ENCODE assay signal across 12 cellular contexts in genomic region chr6:140043357-140043756, GRCh38.
A peak's percentile ranks its signal among the peaks of the same experiment; 100 is the strongest.
DNase-seq lines count a peak whose midpoint lies in the region; ATAC-seq and TF ChIP-seq lines count a peak whose summit lies in the region.
"Had no signal": no experiment of that assay in that cellular context is flagged by ENCODE, and none has a peak within 500 bp of the region (broad histone marks: within the 10 kb centered on the region; RNA-seq: fewer than 3 reads in every experiment).

No MANE protein-coding gene starts in this region.

- CTCF ChIA-PET in activated CD8-positive, alpha-beta memory T cell treated with anti-CD3 and anti-CD28 coated beads, Interleukin-2, amount 10 ng/mL, durations not matched to agents 7 days and 5 days (lab: Charles Lee) = no interaction called here
- CTCF ChIA-PET in CD8-positive, alpha-beta T cell (lab: Charles Lee) = interaction anchor here (1.2 kb wide), 1 partner anchor 11 kb away, joined by 3 read pairs; no protein-coding TSS in a partner anchor

- no peaks in the 10 kb centered on the region for H3K36me3 ChIP-seq in CD8-positive, alpha-beta T cell (ENCODE audit: insufficient read depth, low read length)
- H3K36me3 ChIP-seq: tibial artery had no signal

- POLR2A ChIA-PET in CD8-positive, alpha-beta T cell (lab: Charles Lee) = no interaction called here

- H3K4me1 Mint-ChIP-seq in activated CD8-positive, alpha-beta memory T cell treated with anti-CD3 and anti-CD28 coated beads, Interleukin-2, amount 10 ng/mL, durations not matched to agents 7 days and 5 days = peaks cover 6% of the 10 kb centered on the region
- peaks cover 23% of the 10 kb centered on the region for H3K4me1 Mint-ChIP-seq in stimulated activated effector memory CD8-positive, alpha-beta T cell treated with anti-CD3 and anti-CD28 coated beads, Interleukin-12 subunit alpha, Interleukin-12 subunit beta, amount 100 ng/mL, for 72 hours
- no peaks in the 10 kb centered on the region for H3K4me1 Mint-ChIP-seq in CD8-positive, alpha-beta T cell (ENCODE audit: low read depth)

- no peak for DNase-seq in activated CD8-positive, alpha-beta memory T cell treated with anti-CD3 and anti-CD28 coated beads, Interleukin-2, amount 10 ng/mL, durations not matched to agents 7 days and 5 days
- DNase-seq in activated CD8-positive, alpha-beta memory T cell treated with anti-CD3 and anti-CD28 coated beads for 24 hours = no peak
- DNase-seq in OCI-M1 (lab: John Stamatoyannopoulos, UW) (peak; percentile 74), medulla oblongata (ENCODE audit: extremely low spot score) (no peak)
- DNase-seq in stimulated activated effector memory CD8-positive, alpha-beta T cell treated with anti-CD3 and anti-CD28 coated beads, Interleukin-12 subunit alpha, Interleukin-12 subunit beta, amount 100 ng/mL, for 72 hours (ENCODE audit: low spot score in 2 of 2) = no peak
- DNase-seq in stimulated activated CD4-positive, alpha-beta T cell treated with anti-CD3 and anti-CD28 coated beads, Interleukin-2, amount 100 ng/mL, for 24 hours = no peak
- no peak for DNase-seq in CD8-positive, alpha-beta T cell
- DNase-seq: CD4-positive, alpha-beta memory T cell; tibial artery had no signal

- ATAC-seq in activated CD8-positive, alpha-beta memory T cell treated with anti-CD3 and anti-CD28 coated beads, Interleukin-2, amount 10 ng/mL, durations not matched to agents 7 days and 5 days = peak; percentile 16
- ATAC-seq in esophagus mucosa = peak; percentile 100
- ATAC-seq in stimulated activated effector memory CD8-positive, alpha-beta T cell treated with anti-CD3 and anti-CD28 coated beads, Interleukin-12 subunit alpha, Interleukin-12 subunit beta, amount 100 ng/mL, for 72 hours = peak; percentile 93
- no peak for ATAC-seq in CD8-positive, alpha-beta T cell
- ATAC-seq: WTC11 had no signal

- intact Hi-C loops in CD8-positive, alpha-beta T cell (cut with DNase I, micrococcal nuclease) = no loop called here

- no peak overlapping the region for H3K4me3 ChIP-seq in CD8-positive, alpha-beta T cell (ENCODE audit: low read depth, low read length)
- H3K4me3 ChIP-seq: tibial artery had no signal

- TF ChIP-seq CTCF in CD8-positive, alpha-beta T cell (IDR thresholded peaks at IDR 0.05) = no peak

- H3K4me1 ChIP-seq in CD8-positive, alpha-beta T cell (ENCODE audit: insufficient read depth, low read length) = no peaks in the 10 kb centered on the region

- no peak overlapping the region for H3K4me3 Mint-ChIP-seq in activated CD8-positive, alpha-beta memory T cell treated with anti-CD3 and anti-CD28 coated beads, Interleukin-2, amount 10 ng/mL, durations not matched to agents 7 days and 5 days
- H3K4me3 Mint-ChIP-seq in stimulated activated effector memory CD8-positive, alpha-beta T cell treated with anti-CD3 and anti-CD28 coated beads, Interleukin-12 subunit alpha, Interleukin-12 subunit beta, amount 100 ng/mL, for 72 hours = no peak overlapping the region
- H3K4me3 Mint-ChIP-seq in CD8-positive, alpha-beta T cell = no peak overlapping the region
- H3K4me3 Mint-ChIP-seq: CD4-positive, alpha-beta memory T cell; IgD-negative memory B cell; WTC11 had no signal

- H3K9me3 Mint-ChIP-seq in activated CD8-positive, alpha-beta memory T cell treated with anti-CD3 and anti-CD28 coated beads, Interleukin-2, amount 10 ng/mL, durations not matched to agents 7 days and 5 days (ENCODE audit: low read depth) = no peaks in the 10 kb centered on the region
- peaks cover 5% of the 10 kb centered on the region for H3K9me3 Mint-ChIP-seq in stimulated activated effector memory CD8-positive, alpha-beta T cell treated with anti-CD3 and anti-CD28 coated beads, Interleukin-12 subunit alpha, Interleukin-12 subunit beta, amount 100 ng/mL, for 72 hours
- H3K9me3 Mint-ChIP-seq in CD8-positive, alpha-beta T cell = no peaks in the 10 kb centered on the region
- H3K9me3 Mint-ChIP-seq: IgD-negative memory B cell, WTC11 had no signal

- no peaks in the 10 kb centered on the region for H3K27me3 ChIP-seq in CD8-positive, alpha-beta T cell (ENCODE audit: insufficient read depth, low read length)
- H3K27me3 ChIP-seq: tibial artery had no signal

- no peaks in the 10 kb centered on the region for H3K36me3 Mint-ChIP-seq in activated CD8-positive, alpha-beta memory T cell treated with anti-CD3 and anti-CD28 coated beads, Interleukin-2, amount 10 ng/mL, durations not matched to agents 7 days and 5 days
- no peaks in the 10 kb centered on the region for H3K36me3 Mint-ChIP-seq in stimulated activated effector memory CD8-positive, alpha-beta T cell treated with anti-CD3 and anti-CD28 coated beads, Interleukin-12 subunit alpha, Interleukin-12 subunit beta, amount 100 ng/mL, for 72 hours
- no peaks in the 10 kb centered on the region for H3K36me3 Mint-ChIP-seq in CD8-positive, alpha-beta T cell
- H3K36me3 Mint-ChIP-seq: CD4-positive, alpha-beta memory T cell; IgD-negative memory B cell; WTC11 had no signal

- peaks cover 3% of the 10 kb centered on the region for H3K27me3 Mint-ChIP-seq in activated CD8-positive, alpha-beta memory T cell treated with anti-CD3 and anti-CD28 coated beads, Interleukin-2, amount 10 ng/mL, durations not matched to agents 7 days and 5 days
- peaks cover 2% of the 10 kb centered on the region for H3K27me3 Mint-ChIP-seq in CD8-positive, alpha-beta T cell (ENCODE audit: low read depth)

- no peak overlapping the region for H3K27ac ChIP-seq in CD8-positive, alpha-beta T cell (ENCODE audit: low read depth, low read length)
- H3K27ac ChIP-seq: tibial artery had no signal

- H3K27ac Mint-ChIP-seq in activated CD8-positive, alpha-beta memory T cell treated with anti-CD3 and anti-CD28 coated beads, Interleukin-2, amount 10 ng/mL, durations not matched to agents 7 days and 5 days = no peak overlapping the region
- no peak overlapping the region for H3K27ac Mint-ChIP-seq in stimulated activated effector memory CD8-positive, alpha-beta T cell treated with anti-CD3 and anti-CD28 coated beads, Interleukin-12 subunit alpha, Interleukin-12 subunit beta, amount 100 ng/mL, for 72 hours
- no peak overlapping the region for H3K27ac Mint-ChIP-seq in CD8-positive, alpha-beta T cell
- H3K27ac Mint-ChIP-seq: CD4-positive, alpha-beta memory T cell; IgD-negative memory B cell; WTC11 had no signal

- no peaks in the 10 kb centered on the region for H3K9me3 ChIP-seq in CD8-positive, alpha-beta T cell (ENCODE audit: low read length)
- H3K9me3 ChIP-seq: tibial artery had no signal
